ENCODE assay signal across 1 cellular context in the genomic region with DNA sequence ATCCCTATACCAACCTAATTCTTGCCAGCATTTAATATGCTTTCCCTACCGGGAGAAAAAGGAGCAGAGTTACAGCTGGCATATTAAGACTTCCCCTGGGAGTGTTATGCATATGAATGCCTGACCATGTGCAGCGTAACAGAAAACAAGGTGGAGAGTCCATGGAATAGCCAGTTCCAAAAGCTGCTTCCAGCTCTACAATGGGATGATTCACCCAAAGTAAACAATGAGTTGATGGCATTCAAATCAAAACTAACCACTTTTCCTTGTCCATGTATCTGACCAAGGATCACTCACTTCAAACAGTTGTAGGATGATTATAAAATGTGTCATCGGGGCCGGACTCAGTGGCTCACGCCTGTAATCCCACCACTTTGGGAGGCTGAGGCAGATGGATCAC.
TF ChIP-seq lines count a peak whose summit lies in the region.

No MANE protein-coding gene starts in this region.

TF ChIP-seq in K562, 482 proteins besides CTCF, POLR2A, EP300 and RAD21:
- TF ChIP-seq KLF1 (tag; IDR thresholded peaks at IDR 0.05) = no peak
- no peak for TF ChIP-seq ZKSCAN1 (IDR thresholded peaks at IDR 0.05; ENCODE audit: low read depth, low read length)
- no peak for TF ChIP-seq ZNF76 (CRISPR knock-in tag; IDR thresholded peaks at IDR 0.05; ENCODE audit: borderline replicate concordance)
- 0 out of 4 replicates have a peak, but pooled peaks of 1 of the 2 experiments have one; percentile 52 for TF ChIP-seq FOXA3 (CRISPR knock-in tag; conservative IDR thresholded peaks at IDR 0.05 in 1 of 2, IDR thresholded peaks at IDR 0.05 in 1 of 2)
- TF ChIP-seq, protein P1, sequence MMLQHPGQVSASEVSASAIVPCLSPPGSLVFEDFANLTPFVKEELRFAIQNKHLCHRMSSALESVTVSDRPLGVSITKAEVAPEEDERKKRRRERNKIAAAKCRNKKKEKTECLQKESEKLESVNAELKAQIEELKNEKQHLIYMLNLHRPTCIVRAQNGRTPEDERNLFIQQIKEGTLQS (IDR thresholded peaks at IDR 0.05) = peak; percentile 12; the same call in 1 of the 2 replicates
- TF ChIP-seq, protein P1 (CRISPR knock-in tag; conservative IDR thresholded peaks at IDR 0.05) = no peak
- no peak for TF ChIP-seq HEY1 (CRISPR knock-in tag; IDR thresholded peaks at IDR 0.05; ENCODE audit: borderline replicate concordance)
- TF ChIP-seq ZFP36 (IDR thresholded peaks at IDR 0.05; ENCODE audit: low read depth, low read length, partially characterized antibody) = no peak
- TF ChIP-seq, protein P2, sequence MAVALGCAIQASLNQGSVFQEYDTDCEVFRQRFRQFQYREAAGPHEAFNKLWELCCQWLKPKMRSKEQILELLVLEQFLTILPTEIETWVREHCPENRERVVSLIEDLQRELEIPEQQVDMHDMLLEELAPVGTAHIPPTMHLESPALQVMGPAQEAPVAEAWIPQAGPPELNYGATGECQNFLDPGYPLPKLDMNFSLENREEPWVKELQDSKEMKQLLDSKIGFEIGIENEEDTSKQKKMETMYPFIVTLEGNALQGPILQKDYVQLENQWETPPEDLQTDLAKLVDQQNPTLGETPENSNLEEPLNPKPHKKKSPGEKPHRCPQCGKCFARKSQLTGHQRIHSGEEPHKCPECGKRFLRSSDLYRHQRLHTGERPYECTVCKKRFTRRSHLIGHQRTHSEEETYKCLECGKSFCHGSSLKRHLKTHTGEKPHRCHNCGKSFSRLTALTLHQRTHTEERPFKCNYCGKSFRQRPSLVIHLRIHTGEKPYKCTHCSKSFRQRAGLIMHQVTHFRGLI (CRISPR knock-in tag; IDR thresholded peaks at IDR 0.05) = no peak
- TF ChIP-seq ESRRA (IDR thresholded peaks at IDR 0.05; ENCODE audit: borderline replicate concordance, low read depth) = no peak
- 0 out of 4 replicates have a peak, but pooled peaks of 1 of the 2 experiments have one; percentile 13 for TF ChIP-seq KDM1A (IDR thresholded peaks at IDR 0.05)
- TF ChIP-seq, protein P3, sequence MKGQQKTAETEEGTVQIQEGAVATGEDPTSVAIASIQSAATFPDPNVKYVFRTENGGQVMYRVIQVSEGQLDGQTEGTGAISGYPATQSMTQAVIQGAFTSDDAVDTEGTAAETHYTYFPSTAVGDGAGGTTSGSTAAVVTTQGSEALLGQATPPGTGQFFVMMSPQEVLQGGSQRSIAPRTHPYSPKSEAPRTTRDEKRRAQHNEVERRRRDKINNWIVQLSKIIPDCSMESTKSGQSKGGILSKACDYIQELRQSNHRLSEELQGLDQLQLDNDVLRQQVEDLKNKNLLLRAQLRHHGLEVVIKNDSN (CRISPR knock-in tag; IDR thresholded peaks at IDR 0.05) = no peak
- no peak for TF ChIP-seq GTF2E2 (tag; IDR thresholded peaks at IDR 0.05)
- no peak for TF ChIP-seq MXI1 (IDR thresholded peaks at IDR 0.05; ENCODE audit: low read depth, low read length)
- TF ChIP-seq JUN (IDR thresholded peaks at IDR 0.05; ENCODE audit: borderline replicate concordance, low read depth, low read length) = 0 out of 2 replicates have a peak, but pooled peaks have one; percentile 11
- no peak for TF ChIP-seq JUN (CRISPR knock-in tag; IDR thresholded peaks at IDR 0.05; ENCODE audit: borderline replicate concordance)
- no peak for TF ChIP-seq POU5F1 (IDR thresholded peaks at IDR 0.05; ENCODE audit: borderline replicate concordance, low read depth, low read length, partially characterized antibody)
- TF ChIP-seq SAP30 (IDR thresholded peaks at IDR 0.05; ENCODE audit: borderline replicate concordance, insufficient read depth, low read depth, low read length, poor library complexity, severe bottlenecking) = no peak
- TF ChIP-seq, protein P4, sequence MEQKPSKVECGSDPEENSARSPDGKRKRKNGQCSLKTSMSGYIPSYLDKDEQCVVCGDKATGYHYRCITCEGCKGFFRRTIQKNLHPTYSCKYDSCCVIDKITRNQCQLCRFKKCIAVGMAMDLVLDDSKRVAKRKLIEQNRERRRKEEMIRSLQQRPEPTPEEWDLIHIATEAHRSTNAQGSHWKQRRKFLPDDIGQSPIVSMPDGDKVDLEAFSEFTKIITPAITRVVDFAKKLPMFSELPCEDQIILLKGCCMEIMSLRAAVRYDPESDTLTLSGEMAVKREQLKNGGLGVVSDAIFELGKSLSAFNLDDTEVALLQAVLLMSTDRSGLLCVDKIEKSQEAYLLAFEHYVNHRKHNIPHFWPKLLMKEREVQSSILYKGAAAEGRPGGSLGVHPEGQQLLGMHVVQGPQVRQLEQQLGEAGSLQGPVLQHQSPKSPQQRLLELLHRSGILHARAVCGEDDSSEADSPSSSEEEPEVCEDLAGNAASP (IDR thresholded peaks at IDR 0.05) = no peak
- peak; percentile 53 for TF ChIP-seq FOSL1 (tag; conservative IDR thresholded peaks at IDR 0.05)
